11 cellular contexts compared by ENCODE assay signal in the genomic region with DNA sequence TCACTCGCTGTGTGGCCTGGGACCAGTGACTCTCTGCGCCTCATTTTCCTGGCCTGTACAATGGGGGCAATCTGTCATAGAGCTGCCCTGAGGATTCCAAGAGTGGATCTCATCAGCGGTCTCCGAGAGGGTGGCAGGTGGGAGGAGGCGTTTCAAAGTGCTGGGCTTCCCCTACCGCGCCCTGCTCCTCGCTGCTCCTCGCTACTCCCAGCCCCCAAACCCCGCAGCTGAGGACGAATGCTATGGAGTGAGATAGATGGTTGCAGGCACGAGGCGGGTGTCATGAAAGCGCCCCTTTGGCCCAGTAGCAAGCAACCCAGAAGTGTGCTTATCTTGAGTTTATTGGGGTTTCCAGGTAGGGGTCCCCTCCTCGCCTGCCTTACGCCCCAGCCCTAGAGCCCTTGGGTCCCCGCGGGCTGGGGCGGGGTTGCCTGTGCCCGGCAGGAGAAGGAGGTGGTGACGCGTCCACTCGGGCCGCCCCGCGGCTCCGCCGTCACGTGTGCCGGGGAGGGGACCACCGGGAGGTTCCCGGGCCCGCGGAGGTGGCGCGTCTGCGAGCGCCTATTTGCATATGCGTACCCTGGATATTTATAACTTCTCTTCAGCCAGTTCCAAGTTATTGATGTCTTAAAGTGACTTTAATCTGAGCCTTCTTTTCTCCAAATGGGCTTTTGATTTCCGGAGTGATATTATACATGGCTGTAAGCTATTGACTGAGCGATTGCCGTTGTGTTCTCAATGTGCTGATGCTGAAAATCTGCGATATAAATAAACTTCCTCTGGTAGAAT.
DNase-seq lines count a peak whose midpoint lies in the region; ATAC-seq and TF ChIP-seq lines count a peak whose summit lies in the region.
"Had no signal": no experiment of that assay in that cellular context is flagged by ENCODE, and none has a peak within 500 bp of the region (broad histone marks: within the 10 kb centered on the region; RNA-seq: fewer than 3 reads in every experiment).

No MANE protein-coding gene starts in this region.

- intact Hi-C loops in spleen (cut with DNase I; ENCODE audit: low total_unique reads), result no loop called here
- intact Hi-C loops in activated CD8-positive, alpha-beta T cell treated with anti-CD3 and anti-CD28 coated beads for 36 hours (cut with micrococcal nuclease), result no loop called here

- H3K9me3 Mint-ChIP-seq in activated CD8-positive, alpha-beta T cell treated with anti-CD3 and anti-CD28 coated beads for 36 hours, result no peaks in the 10 kb centered on the region

- peak overlapping the region; percentile 28 for H3K4me2 ChIP-seq in skeletal muscle satellite cell (ENCODE audit: low read length)

- no peak for ATAC-seq in activated CD8-positive, alpha-beta T cell treated with anti-CD3 and anti-CD28 coated beads for 36 hours
- no peak for ATAC-seq in GM18502 (IDR thresholded peaks at IDR 0.05; ENCODE audit: poor library complexity, unreplicated experiment)
- ATAC-seq: Panc1 had no signal

- peak; percentile 23 for DNase-seq in EH (ENCODE audit: low read depth)
- DNase-seq in astrocyte of the hippocampus (ENCODE audit: low read depth, low spot score), result peak; percentile 31
- peak; percentile 20 for DNase-seq in hepatic stellate cell (ENCODE audit: low spot score)
- no peak for DNase-seq in spleen
- no peak for DNase-seq in activated CD8-positive, alpha-beta T cell treated with anti-CD3 and anti-CD28 coated beads for 36 hours
- no peak for DNase-seq in GM19238 (ENCODE audit: insufficient read length, low spot score)
- DNase-seq: activated effector memory CD4-positive, alpha-beta T cell treated with Interleukin-2 at 50 U/mL for 16 hours; NCI-H1048 had no signal

- 27 to 35% (median 31%) methylated on average over 40 to 43 of the region's 43 CpGs for WGBS in spleen, 5 donors

- H3K27ac ChIP-seq in spleen, result no peak overlapping the region

- peaks cover 6% of the 10 kb centered on the region for H3K27me3 ChIP-seq in skeletal muscle satellite cell (ENCODE audit: control insufficient read depth, insufficient read depth, low read length)
- peaks cover 0 to 27% (median 0%) of the 10 kb centered on the region in 7 donors for H3K27me3 ChIP-seq in spleen (replicated peaks in 1 of 7)

- H3K4me1 ChIP-seq in skeletal muscle satellite cell (ENCODE audit: control insufficient read depth, insufficient read depth, low read length), result no peaks in the 10 kb centered on the region
- H3K4me1 ChIP-seq in spleen, result peaks cover 0 to 9% (median 2%) of the 10 kb centered on the region in 6 donors

- H3K4me1 Mint-ChIP-seq in activated CD8-positive, alpha-beta T cell treated with anti-CD3 and anti-CD28 coated beads for 36 hours (ENCODE audit: low read depth), result peaks cover 7% of the 10 kb centered on the region

- peaks cover 11% of the 10 kb centered on the region for H3K27me3 Mint-ChIP-seq in activated CD8-positive, alpha-beta T cell treated with anti-CD3 and anti-CD28 coated beads for 36 hours

- no peak overlapping the region for H3K27ac Mint-ChIP-seq in activated CD8-positive, alpha-beta T cell treated with anti-CD3 and anti-CD28 coated beads for 36 hours

- POLR2A ChIA-PET in activated CD8-positive, alpha-beta T cell treated with anti-CD3 and anti-CD28 coated beads for 36 hours (lab: Charles Lee), result no interaction called here

- no peak overlapping the region for H3K4me3 ChIP-seq in skeletal muscle satellite cell (ENCODE audit: low read length)
- H3K4me3 ChIP-seq in spleen, result peak overlapping the region in 3 of 8 donors; percentile 13 to 27 (median 14)

- H3K36me3 ChIP-seq in skeletal muscle satellite cell (ENCODE audit: insufficient read depth, low read length) (no peaks in the 10 kb centered on the region), spleen (no peaks in the 10 kb centered on the region)

- no peaks in the 10 kb centered on the region for H3K36me3 Mint-ChIP-seq in activated CD8-positive, alpha-beta T cell treated with anti-CD3 and anti-CD28 coated beads for 36 hours (ENCODE audit: low read depth)

- no peak for TF ChIP-seq CTCF in spleen (IDR thresholded peaks at IDR 0.05 in 8 of 11, conservative IDR thresholded peaks at IDR 0.05 in 3 of 11)
- no peak for TF ChIP-seq CTCF in activated CD8-positive, alpha-beta T cell treated with anti-CD3 and anti-CD28 coated beads for 36 hours (IDR thresholded peaks at IDR 0.05)

- TF ChIP-seq POLR2A in spleen (IDR thresholded peaks at IDR 0.05), result no peak

- no peak overlapping the region for H3K9ac ChIP-seq in skeletal muscle satellite cell (ENCODE audit: low read depth, low read length)

- CTCF ChIA-PET in activated CD8-positive, alpha-beta T cell treated with anti-CD3 and anti-CD28 coated beads for 36 hours (lab: Charles Lee), result interaction anchor here (0.6 kb wide), 2 partner anchors 54 to 69 kb away, joined by 3 read pairs; no protein-coding TSS in a partner anchor

- H3K9me3 ChIP-seq in skeletal muscle satellite cell (replicated peaks; ENCODE audit: low read length), result no peaks in the 10 kb centered on the region
- H3K9me3 ChIP-seq in spleen, result no peaks in the 10 kb centered on the region

- no peak overlapping the region for H3K4me3 Mint-ChIP-seq in activated CD8-positive, alpha-beta T cell treated with anti-CD3 and anti-CD28 coated beads for 36 hours

Comparison
In these comparisons a context has a peak if more than half of its experiments do, and no peak if none do; other contexts are left out.
1. DNase-seq: peak in EH (single experiment), astrocyte of the hippocampus (single experiment) and hepatic stellate cell (single experiment); none in spleen (single experiment), activated CD8-positive, alpha-beta T cell treated with anti-CD3 and anti-CD28 coated beads for 36 hours (single experiment) and GM19238 (single experiment).